Comparison of ENCODE assay signal across 19 cellular contexts in genomic region chr7:114629762-114630161, GRCh38.
DNase-seq lines count a peak whose midpoint lies in the region; ATAC-seq, FAIRE-seq and TF ChIP-seq lines count a peak whose summit lies in the region.
"Had no signal": no experiment of that assay in that cellular context is flagged by ENCODE, and none has a peak within 500 bp of the region (broad histone marks: within the 10 kb centered on the region; RNA-seq: fewer than 3 reads in every experiment).

No MANE protein-coding gene starts in this region.

- TF ChIP-seq POLR2A in H1 (IDR thresholded peaks at IDR 0.05; ENCODE audit: control extremely low read depth in 1 of 2, low read depth in 2 of 2, low read length in 2 of 2): no peak

- peak; percentile 57 for ATAC-seq in GM23338
- ATAC-seq: HepG2 had no signal

- H3K4me1 ChIP-seq in GM23338 (ENCODE audit: insufficient read depth) (peaks cover 34% of the 10 kb centered on the region), HUES6 (ENCODE audit: control insufficient read depth, insufficient read depth, low read length) (peaks cover 26% of the 10 kb centered on the region), H1 (replicated peaks in 1 of 4; ENCODE audit: control insufficient read depth in 3 of 4, insufficient read depth in 4 of 4, low read length in 3 of 4) (peaks cover 1 to 16% (median 12%) of the 10 kb centered on the region in 4 experiments; a peak in 6 of 7 replicates), PC-9 (replicated peaks; ENCODE audit: insufficient read depth) (no peaks in the 10 kb centered on the region)
- H3K4me1 ChIP-seq: SJCRH30 had no signal

- H2AK5ac ChIP-seq in H1 (ENCODE audit: low read depth, low read length): no peak overlapping the region

- peak overlapping the region; percentile 49 for H4K91ac ChIP-seq in H1 (replicated peaks; ENCODE audit: insufficient read length, low read length)

- no peak overlapping the region for H3K4ac ChIP-seq in H1 (replicated peaks; ENCODE audit: insufficient read length, low read depth, low read length)

- POLR2A ChIA-PET in H1 (lab: Charles Lee; ENCODE audit: partially characterized antibody) (no interaction called here), PC-9 (lab: Charles Lee; ENCODE audit: unreplicated experiment) (no interaction called here)

- H4K5ac ChIP-seq in H1 (ENCODE audit: insufficient read length, low read depth, low read length): no peak overlapping the region

- H2AFZ ChIP-seq in GM23338 (peak overlapping the region; percentile 19; the same call in 1 of the 2 replicates), H1 (ENCODE audit: low read length) (no peak overlapping the region; the same call in 1 of the 2 replicates), PC-9 (no peak overlapping the region)

- H3K18ac ChIP-seq in H1 (ENCODE audit: extremely low read depth, low read length): no peak overlapping the region; the same call in 1 of the 2 replicates

- no peak for TF ChIP-seq EP300 in H1 (IDR thresholded peaks at IDR 0.05; ENCODE audit: borderline replicate concordance in 1 of 2, low read depth in 2 of 2, low read length in 2 of 2)

- no peak for TF ChIP-seq CTCF in GM23338 (conservative IDR thresholded peaks at IDR 0.05; ENCODE audit: low read depth in 2 of 2)
- TF ChIP-seq CTCF in H1 (IDR thresholded peaks at IDR 0.05; ENCODE audit: control extremely low read depth in 1 of 3, insufficient read depth in 1 of 3, low read depth in 1 of 3, low read length in 3 of 3): no peak
- no peak for TF ChIP-seq CTCF in neural crest cell (conservative IDR thresholded peaks at IDR 0.05)
- no peak for TF ChIP-seq CTCF in PC-9 (conservative IDR thresholded peaks at IDR 0.05)
- TF ChIP-seq CTCF in brain microvascular endothelial cell (IDR thresholded peaks at IDR 0.05; ENCODE audit: low read depth, low read length, missing control alignments): no peak

- H3K79me2 ChIP-seq in GM23338 (replicated peaks; ENCODE audit: insufficient read depth) (no peaks in the 10 kb centered on the region), H1 (ENCODE audit: control insufficient read depth in 1 of 2, insufficient read depth in 2 of 2, low read length in 2 of 2) (no peaks in the 10 kb centered on the region), PC-9 (ENCODE audit: low read depth) (no peaks in the 10 kb centered on the region)

- CTCF ChIA-PET in H1 (lab: Charles Lee; ENCODE audit: partially characterized antibody) (interaction anchor here (0.8 kb wide), 1 partner anchor 28 kb away, joined by 3 read pairs; no protein-coding TSS in a partner anchor), PC-9 (lab: Charles Lee) (no interaction called here)
- CTCF ChIA-PET in activated naive CD4-positive, alpha-beta T cell treated with anti-CD3 and anti-CD28 coated beads, Interleukin-2, amount 10 ng/mL, durations not matched to agents 7 days and 5 days (lab: Charles Lee): no interaction called here

- H3K56ac ChIP-seq in H1 (replicated peaks; ENCODE audit: insufficient read length, low read depth, low read length): no peak overlapping the region

- peak overlapping the region; percentile 74 for H3K27ac ChIP-seq in GM23338 (ENCODE audit: low read depth)
- 0 out of 2 replicates have a peak overlapping the region, but pooled peaks have one; percentile 11 for H3K27ac ChIP-seq in HUES6 (ENCODE audit: low read depth, low read length)
- no peak overlapping the region for H3K27ac ChIP-seq in H1 (ENCODE audit: low read depth, low read length)
- H3K27ac ChIP-seq in PC-9: no peak overlapping the region
- H3K27ac ChIP-seq in brain microvascular endothelial cell: no peak overlapping the region
- H3K27ac ChIP-seq: C4-2B, SJCRH30 had no signal

- H4K8ac ChIP-seq in H1 (ENCODE audit: extremely low read depth, insufficient read depth, low read length): no peak overlapping the region

- H2BK15ac ChIP-seq in H1 (ENCODE audit: low read length): no peak overlapping the region

- H3K23ac ChIP-seq in H1 (ENCODE audit: insufficient read length): no peak overlapping the region

- TF ChIP-seq RAD21 in H1 (IDR thresholded peaks at IDR 0.05 in 1 of 2, conservative IDR thresholded peaks at IDR 0.05 in 1 of 2; ENCODE audit: low read depth in 2 of 2, low read length in 2 of 2): 0 out of 4 replicates have a peak, but pooled peaks of 1 of the 2 experiments have one; percentile 1

- no peaks in the 10 kb centered on the region for H3K27me3 Mint-ChIP-seq in GM23338 (ENCODE audit: insufficient read depth, low read depth, poor library complexity)
- H3K27me3 Mint-ChIP-seq in neural crest cell (ENCODE audit: low read depth): no peaks in the 10 kb centered on the region
- no peaks in the 10 kb centered on the region for H3K27me3 Mint-ChIP-seq in activated naive CD4-positive, alpha-beta T cell treated with anti-CD3 and anti-CD28 coated beads, Interleukin-2, amount 10 ng/mL, durations not matched to agents 7 days and 5 days

- H3K4me2 ChIP-seq in GM23338 (peak overlapping the region; percentile 61), H1 (ENCODE audit: insufficient read depth in 1 of 2, low read depth in 2 of 2, low read length in 2 of 2) (peak overlapping the region; percentile 16 to 38; a peak in 1 of 4 replicates), PC-9 (no peak overlapping the region)

- H3K9me3 Mint-ChIP-seq in GM23338: no peaks in the 10 kb centered on the region
- H3K9me3 Mint-ChIP-seq in neural crest cell: no peaks in the 10 kb centered on the region
- no peaks in the 10 kb centered on the region for H3K9me3 Mint-ChIP-seq in activated naive CD4-positive, alpha-beta T cell treated with anti-CD3 and anti-CD28 coated beads, Interleukin-2, amount 10 ng/mL, durations not matched to agents 7 days and 5 days

- DNase-seq in GM23338 (ENCODE audit: low spot score) (peak; percentile 45), H1 (ENCODE audit: low read depth in 1 of 2, low spot score in 2 of 2) (no peak), neural crest cell (ENCODE audit: low read depth, low spot score) (no peak), PC-9 (no peak), G401 (ENCODE audit: low spot score) (no peak), brain microvascular endothelial cell (no peak)
- DNase-seq in activated naive CD4-positive, alpha-beta T cell treated with anti-CD3 and anti-CD28 coated beads, Interleukin-2, amount 10 ng/mL, durations not matched to agents 7 days and 5 days: no peak
- DNase-seq: DMS 273 treated with DMSO at 0.1 percent for 48 hours, KG1, NCI-H1436, NCI-H2081 treated with DMSO at 0.1 percent for 48 hours, NCI-H2227 treated with DMSO at 0.1 percent for 48 hours, NCI-H524 treated with DMSO at 0.1 percent for 48 hours, OCI-M1, SJCRH30 had no signal

- H3K27me3 ChIP-seq in GM23338 (ENCODE audit: insufficient read depth) (no peaks in the 10 kb centered on the region), HUES6 (ENCODE audit: control insufficient read depth, insufficient read depth, low read length) (no peaks in the 10 kb centered on the region), H1 (replicated peaks in 1 of 4; ENCODE audit: control insufficient read depth in 3 of 4, extremely low read depth in 1 of 4, insufficient read depth in 3 of 4, low read length in 3 of 4) (no peaks in the 10 kb centered on the region), PC-9 (ENCODE audit: insufficient read depth, low read depth) (no peaks in the 10 kb centered on the region), brain microvascular endothelial cell (replicated peaks) (no peaks in the 10 kb centered on the region)
- H3K27me3 ChIP-seq: SJCRH30 had no signal

- H3K36me3 ChIP-seq in GM23338 (ENCODE audit: insufficient read depth): no peaks in the 10 kb centered on the region
- no peaks in the 10 kb centered on the region for H3K36me3 ChIP-seq in HUES6 (ENCODE audit: control insufficient read depth, insufficient read depth, low read length)
- no peaks in the 10 kb centered on the region for H3K36me3 ChIP-seq in H1 (ENCODE audit: control insufficient read depth in 2 of 4, insufficient read depth in 4 of 4, low read length in 3 of 4)
- H3K36me3 ChIP-seq in PC-9 (ENCODE audit: low read depth): no peaks in the 10 kb centered on the region
- no peaks in the 10 kb centered on the region for H3K36me3 ChIP-seq in brain microvascular endothelial cell (replicated peaks)

- H3K4me1 Mint-ChIP-seq in GM23338: peaks cover 38% of the 10 kb centered on the region
- peaks cover 27% of the 10 kb centered on the region for H3K4me1 Mint-ChIP-seq in neural crest cell
- no peaks in the 10 kb centered on the region for H3K4me1 Mint-ChIP-seq in activated naive CD4-positive, alpha-beta T cell treated with anti-CD3 and anti-CD28 coated beads, Interleukin-2, amount 10 ng/mL, durations not matched to agents 7 days and 5 days

- H4K20me1 ChIP-seq in GM23338 (replicated peaks; ENCODE audit: insufficient read depth) (no peaks in the 10 kb centered on the region), H1 (replicated peaks in 1 of 2; ENCODE audit: control insufficient read depth in 1 of 2, insufficient read depth in 2 of 2, low read length in 2 of 2) (no peaks in the 10 kb centered on the region), PC-9 (ENCODE audit: insufficient read depth) (no peaks in the 10 kb centered on the region)

- H3K36me3 Mint-ChIP-seq in GM23338 (ENCODE audit: low read depth) (no peaks in the 10 kb centered on the region), neural crest cell (ENCODE audit: low read depth) (no peaks in the 10 kb centered on the region)
- no peaks in the 10 kb centered on the region for H3K36me3 Mint-ChIP-seq in activated naive CD4-positive, alpha-beta T cell treated with anti-CD3 and anti-CD28 coated beads, Interleukin-2, amount 10 ng/mL, durations not matched to agents 7 days and 5 days

- peak overlapping the region; percentile 66; the same call in 1 of the 2 replicates for H2BK5ac ChIP-seq in H1 (ENCODE audit: low read depth, low read length)

- H3K9ac ChIP-seq in HUES6 (ENCODE audit: low read length) (no peak overlapping the region), H1 (replicated peaks in 1 of 4; ENCODE audit: extremely low read depth in 1 of 4, low read depth in 3 of 4, low read length in 3 of 4) (no peak overlapping the region)

- H3K4me3 ChIP-seq in GM23338 (peak overlapping the region; percentile 1; the same call in 1 of the 2 replicates), HUES6 (ENCODE audit: low read depth, low read length) (peak overlapping the region; percentile 6; the same call in 1 of the 2 replicates), H1 (ENCODE audit: extremely low read depth in 1 of 4, insufficient read depth in 2 of 4, low read depth in 3 of 4, low read length in 4 of 4) (no peak overlapping the region), PC-9 (no peak overlapping the region), brain microvascular endothelial cell (ENCODE audit: low read depth, low read length) (no peak overlapping the region)
- H3K4me3 ChIP-seq: SJCRH30 had no signal

- peak overlapping the region; percentile 85 for H3K27ac Mint-ChIP-seq in GM23338
- H3K27ac Mint-ChIP-seq in neural crest cell (ENCODE audit: unreplicated experiment): peak overlapping the region; percentile 96
- no peak overlapping the region for H3K27ac Mint-ChIP-seq in activated naive CD4-positive, alpha-beta T cell treated with anti-CD3 and anti-CD28 coated beads, Interleukin-2, amount 10 ng/mL, durations not matched to agents 7 days and 5 days

- intact Hi-C loops in PC-9 (cut with micrococcal nuclease; ENCODE audit: unreplicated experiment): no loop called here

- H2BK12ac ChIP-seq in H1 (ENCODE audit: low read depth, low read length): 0 out of 2 replicates have a peak overlapping the region, but pooled peaks have one; percentile 27

- H3K9me2 ChIP-seq in GM23338 (ENCODE audit: insufficient read depth) (no peaks in the 10 kb centered on the region), PC-9 (ENCODE audit: insufficient read depth) (no peaks in the 10 kb centered on the region)

- WGBS in H1 (ENCODE audit: extremely low coverage in 1 of 2, insufficient coverage in 1 of 2, insufficient read length in 1 of 2, insufficient replicate concordance in 2 of 2, low coverage in 1 of 2, low lambda C conversion rate in 2 of 2, missing lambda C conversion rate in 1 of 2), 2 experiments: 58% methylated on average over 3 of the region's 3 CpGs; no CpG with 5 or more reads in 1 of the 2 experiments

- H3K23me2 ChIP-seq in H1 (ENCODE audit: low read depth, low read length): no peaks in the 10 kb centered on the region

- no peak for FAIRE-seq in H1 (lab: Jason Lieb, UNC)
- FAIRE-seq: H54, HepG2 had no signal

- no peak overlapping the region for H2BK120ac ChIP-seq in H1 (replicated peaks; ENCODE audit: low read depth, low read length)

- no peaks in the 10 kb centered on the region for H3K79me1 ChIP-seq in H1 (ENCODE audit: low read depth, low read length)

- in situ Hi-C loops in G401 (cut with HindIII; ENCODE audit: low sequenced_read_pairs) (no loop called here), brain microvascular endothelial cell (cut with HindIII; ENCODE audit: low pct_ligation_motif_present, low sequenced_read_pairs) (no loop called here)

- no peaks in the 10 kb centered on the region for H3K9me3 ChIP-seq in HUES6 (ENCODE audit: control insufficient read depth, insufficient read depth, low read depth, low read length)
- no peaks in the 10 kb centered on the region for H3K9me3 ChIP-seq in H1 (ENCODE audit: insufficient read depth in 2 of 2, low read depth in 1 of 2, low read length in 1 of 2)
- no peaks in the 10 kb centered on the region for H3K9me3 ChIP-seq in PC-9 (ENCODE audit: insufficient read depth, low read depth)
- H3K9me3 ChIP-seq: SJCRH30 had no signal

- H3K14ac ChIP-seq in H1 (ENCODE audit: insufficient read length): no peak overlapping the region

- BruUV-seq in PC-9 (replicated peaks; lab: Mats Ljungman, UMichigan): no TSS peak

- H3F3A ChIP-seq in GM23338 (replicated peaks; ENCODE audit: low read depth): no peaks in the 10 kb centered on the region
- H3F3A ChIP-seq in PC-9 (ENCODE audit: insufficient read depth, low read depth): no peaks in the 10 kb centered on the region; the same call in 1 of the 2 replicates

- no peak overlapping the region for H2BK20ac ChIP-seq in H1 (ENCODE audit: low read length)

- 0 out of 3 replicates have a peak overlapping the region, but pooled peaks have one; percentile 25 for H3K4me3 Mint-ChIP-seq in GM23338
- peak overlapping the region; percentile 13 for H3K4me3 Mint-ChIP-seq in neural crest cell
- H3K4me3 Mint-ChIP-seq in activated naive CD4-positive, alpha-beta T cell treated with anti-CD3 and anti-CD28 coated beads, Interleukin-2, amount 10 ng/mL, durations not matched to agents 7 days and 5 days: no peak overlapping the region

Comparison
In these comparisons a context has a peak if more than half of its experiments do, and no peak if none do; other contexts are left out.
1. H3K27ac ChIP-seq: peak in GM23338 (single experiment) and HUES6 (single experiment); none in H1 (single experiment), PC-9 (single experiment) and brain microvascular endothelial cell (single experiment).
2. H3K4me3 ChIP-seq: peak in GM23338 (single experiment) and HUES6 (single experiment); none in H1 (0 of 4), PC-9 (single experiment) and brain microvascular endothelial cell (single experiment).